Comparison of ENCODE assay signal across 8 cellular contexts in genomic region chr14:23094666-23095195, GRCh38. TPM values are rescaled to one million over a fixed set of nuclear protein-coding genes. Genes with fewer than 3 reads are reported as not detected.
DNase-seq lines count a peak whose midpoint lies in the region; TF ChIP-seq lines count a peak whose summit lies in the region.

ACIN1 (minus strand) TSS chr14:23095136; CDS start chr14:23095112, 24 bp downstream.

- TF ChIP-seq CTCF in GM12865 (IDR thresholded peaks at IDR 0.05; ENCODE audit: insufficient read depth, low read depth, low read length, missing control alignments) (no peak), HFFc6 (IDR thresholded peaks at IDR 0.05) (no peak; the same call in 1 of the 2 replicates), OCI-LY3 (IDR thresholded peaks at IDR 0.05; ENCODE audit: low read depth, low read length) (no peak), astrocyte of the spinal cord (IDR thresholded peaks at IDR 0.05; ENCODE audit: low read depth, low read length) (no peak), spleen (IDR thresholded peaks at IDR 0.05 in 8 of 11, conservative IDR thresholded peaks at IDR 0.05 in 3 of 11) (peak in 1 of 11 experiments; percentile 7)

- DNase-seq in GM12865 (ENCODE audit: low read depth): peak; percentile 92
- DNase-seq in HFFc6: peak; percentile 64
- DNase-seq in astrocyte of the spinal cord (ENCODE audit: low read depth, low spot score): peak; percentile 92
- peak; percentile 99 for DNase-seq in spleen
- no peak for DNase-seq in NCI-H510A treated with DMSO at 0.1 percent for 48 hours (lab: John Stamatoyannopoulos, UW)
- DNase-seq in inferior parietal cortex (ENCODE audit: extremely low spot score): no peak

- H3K9me3 Mint-ChIP-seq in HFFc6: no peaks in the 10 kb centered on the region

- no peak within 1 kb of the TSS for H3K4me3 Mint-ChIP-seq in HFFc6

- peaks cover 24% of the 10 kb centered on the region for H3K36me3 Mint-ChIP-seq in HFFc6 (ENCODE audit: low read depth)

- H3K27ac ChIP-seq in OCI-LY3 (ENCODE audit: low read length) (peak within 1 kb of the TSS; percentile 79), iPS-18a (ENCODE audit: low read length) (peak within 1 kb of the TSS; percentile 79), spleen (peak within 1 kb of the TSS; percentile 96 to 99 (median 98))

- no peak within 1 kb of the TSS for H3K27ac Mint-ChIP-seq in HFFc6

- 0% methylated on average over 40 to 55 of the region's 55 CpGs for WGBS in spleen, 5 donors

- no peak for TF ChIP-seq POLR2A in spleen (IDR thresholded peaks at IDR 0.05)

- H3K36me3 ChIP-seq in OCI-LY3 (replicated peaks; ENCODE audit: low read depth, low read length) (peaks cover 39% of the 10 kb centered on the region), iPS-18a (ENCODE audit: control insufficient read depth, low read depth, low read length) (peaks cover 47% of the 10 kb centered on the region), spleen (peaks cover 3 to 62% (median 48%) of the 10 kb centered on the region in 6 donors)

- peaks cover 14% of the 10 kb centered on the region for H3K4me1 ChIP-seq in OCI-LY3 (ENCODE audit: low read length)
- H3K4me1 ChIP-seq in iPS-18a (ENCODE audit: control insufficient read depth, low read depth, low read length): peaks cover 7% of the 10 kb centered on the region
- H3K4me1 ChIP-seq in spleen: peaks cover 32 to 82% (median 50%) of the 10 kb centered on the region in 6 donors

- H3K4me3 ChIP-seq in GM12865 (ENCODE audit: low read depth, low read length): peak within 1 kb of the TSS; percentile 95
- H3K4me3 ChIP-seq in OCI-LY3 (ENCODE audit: low read length): peak within 1 kb of the TSS; percentile 86
- H3K4me3 ChIP-seq in astrocyte of the spinal cord (ENCODE audit: low read depth, low read length): peak within 1 kb of the TSS; percentile 87
- peak within 1 kb of the TSS; percentile 88 for H3K4me3 ChIP-seq in iPS-18a (ENCODE audit: low read length)
- H3K4me3 ChIP-seq in spleen: peak within 1 kb of the TSS; percentile 67 to 88 (median 78)

- H3K9ac ChIP-seq in OCI-LY3 (ENCODE audit: low read length) (peak within 1 kb of the TSS; percentile 88), iPS-18a (ENCODE audit: low read length) (peak within 1 kb of the TSS; percentile 90)

- H2AFZ ChIP-seq in OCI-LY3 (ENCODE audit: low read depth, low read length): peak within 1 kb of the TSS; percentile 64

- H3K27me3 ChIP-seq in OCI-LY3 (ENCODE audit: low read depth, low read length) (no peaks in the 10 kb centered on the region), iPS-18a (ENCODE audit: control insufficient read depth, insufficient read depth, low read length) (no peaks in the 10 kb centered on the region), spleen (replicated peaks in 1 of 7) (no peaks in the 10 kb centered on the region)

- H3K4me2 ChIP-seq in OCI-LY3 (ENCODE audit: low read length): peak within 1 kb of the TSS; percentile 96

- no peaks in the 10 kb centered on the region for H3K27me3 Mint-ChIP-seq in HFFc6 (ENCODE audit: insufficient read depth)

- H3K9me3 ChIP-seq in OCI-LY3 (ENCODE audit: insufficient read depth, low read length) (no peaks in the 10 kb centered on the region), iPS-18a (ENCODE audit: control insufficient read depth, low read depth, low read length) (no peaks in the 10 kb centered on the region), spleen (no peaks in the 10 kb centered on the region)

- in situ Hi-C loops in astrocyte of the spinal cord (cut with HindIII; ENCODE audit: low sequenced_read_pairs): no loop called here

- peaks cover 68% of the 10 kb centered on the region for H3K79me2 ChIP-seq in OCI-LY3 (ENCODE audit: low read length)

- H4K20me1 ChIP-seq in OCI-LY3 (ENCODE audit: insufficient read depth, low read length): peaks cover 17% of the 10 kb centered on the region

- H3K4me1 Mint-ChIP-seq in HFFc6 (ENCODE audit: low read depth): peaks cover 40% of the 10 kb centered on the region

- intact Hi-C loops in spleen (cut with DNase I; ENCODE audit: low total_unique reads): no loop called here

RNA-seq across cellular contexts. Expression of gene ACIN1, which starts in this region (rescaled TPM):
- total RNA-seq in HFFc6 (2021; fragmentation: NEBNext Ultra II Directional; extraction: Animal tissue kit (Norgen Biotek cat#: 25700)): 100 to 1,000 TPM; 128 to 150 (median 142) TPM
- total RNA-seq in spleen: 100 to 1,000 TPM; 148 to 228 (median 211) TPM
- polyA plus RNA-seq in spleen: 100 to 1,000 TPM in 2 of 3 donors, 10 to 100 TPM in 1; 59.2 to 126 (median 119) TPM

Comparison
In these comparisons a context has a peak if more than half of its experiments do, and no peak if none do; other contexts are left out.
1. DNase-seq: peak in GM12865 (single experiment), HFFc6 (single experiment), astrocyte of the spinal cord (single experiment) and spleen (single experiment); none in NCI-H510A treated with DMSO at 0.1 percent for 48 hours (single experiment) and inferior parietal cortex (single experiment).
2. Peak in every context shown above with its lines, with median percentiles within 50 percentile points of each other: H3K4me3 ChIP-seq and H3K27ac ChIP-seq.